In genomic region chr19:46601318-46602224, GRCh38 we compare ENCODE assay signal across 8 cellular contexts. TPM values are rescaled to one million over a fixed set of nuclear protein-coding genes. Genes with fewer than 3 reads are reported as not detected.
DNase-seq lines count a peak whose midpoint lies in the region; FAIRE-seq and TF ChIP-seq lines count a peak whose summit lies in the region.

Gene CALM3, plus strand, starts transcription at chr19:46601330. Its CDS starts 105 bp downstream, at chr19:46601435.

- H3K9me3 ChIP-seq in colonic mucosa (no peaks in the 10 kb centered on the region), thymus (ENCODE audit: control insufficient read depth) (no peaks in the 10 kb centered on the region)

- intact Hi-C loops in colonic mucosa (cut with DNase I) = no loop called here

- H3K4me1 ChIP-seq in colonic mucosa (peaks cover 12% of the 10 kb centered on the region), thymus (ENCODE audit: control insufficient read depth, insufficient read depth, low read length) (peaks cover 14% of the 10 kb centered on the region)

- under 1% methylated on average over 51 of the region's 51 CpGs for WGBS in thymus

- H3K4me3 ChIP-seq in colonic mucosa = peak within 1 kb of the TSS; percentile 98
- H3K4me3 ChIP-seq in thymus (ENCODE audit: low read length) = peak within 1 kb of the TSS; percentile 97

- peaks cover 13% of the 10 kb centered on the region for H3K36me3 ChIP-seq in colonic mucosa
- peaks cover 19% of the 10 kb centered on the region for H3K36me3 ChIP-seq in thymus (ENCODE audit: control insufficient read depth, insufficient read depth)

- FAIRE-seq in GM12892 (lab: Jason Lieb, UNC) = no peak

- H3K27ac ChIP-seq in colonic mucosa = peak within 1 kb of the TSS; percentile 97
- H3K27ac ChIP-seq in thymus (ENCODE audit: low read depth) = peak within 1 kb of the TSS; percentile 99

- H3K27me3 ChIP-seq in colonic mucosa (no peaks in the 10 kb centered on the region), thymus (ENCODE audit: control insufficient read depth, insufficient read depth) (no peaks in the 10 kb centered on the region)

- DNase-seq in GM12892 (ENCODE audit: insufficient read length) (no peak), NCI-H460 (ENCODE audit: extremely low read depth, low read depth) (no peak), colonic mucosa (no peak), lung microvascular endothelial cell (ENCODE audit: low read depth in 2 of 2) (no peak), NCI-H128 (lab: John Stamatoyannopoulos, UW; ENCODE audit: unreplicated experiment) (no peak), DMS 273 (lab: John Stamatoyannopoulos, UW; ENCODE audit: unreplicated experiment) (no peak), retina (no peak)

- peak; percentile 88 for TF ChIP-seq POLR2A in GM12892 (IDR thresholded peaks at IDR 0.05; ENCODE audit: low read depth, low read length)

- H3K9ac ChIP-seq in colonic mucosa (ENCODE audit: low read depth in 2 of 2, low read length in 2 of 2) = peak within 1 kb of the TSS; percentile 100

- no peak for TF ChIP-seq CTCF in colonic mucosa (IDR thresholded peaks at IDR 0.05)

RNA-seq across cellular contexts. Expression of gene CALM3, which starts in this region (rescaled TPM):
- 340 TPM for polyA plus RNA-seq in GM12892 (2012; ENCODE audit: missing spikeins)
- 47.1 and 53.8 TPM in 2 replicates for total RNA-seq in NCI-H460 (2014; rRNA removed; shearing (Covaris generic))
- polyA plus RNA-seq in NCI-H460 (2014; cell fraction: nucleus; rRNA removed) = 60.6 and 70.6 TPM in 2 replicates
- total RNA-seq in colonic mucosa (100 to 1,000 TPM; 309 to 444 TPM), lung microvascular endothelial cell (84.9 and 117 TPM in 2 replicates)
- 167 TPM for polyA plus RNA-seq in thymus
